26 cellular contexts compared by ENCODE assay signal in the genomic region with DNA sequence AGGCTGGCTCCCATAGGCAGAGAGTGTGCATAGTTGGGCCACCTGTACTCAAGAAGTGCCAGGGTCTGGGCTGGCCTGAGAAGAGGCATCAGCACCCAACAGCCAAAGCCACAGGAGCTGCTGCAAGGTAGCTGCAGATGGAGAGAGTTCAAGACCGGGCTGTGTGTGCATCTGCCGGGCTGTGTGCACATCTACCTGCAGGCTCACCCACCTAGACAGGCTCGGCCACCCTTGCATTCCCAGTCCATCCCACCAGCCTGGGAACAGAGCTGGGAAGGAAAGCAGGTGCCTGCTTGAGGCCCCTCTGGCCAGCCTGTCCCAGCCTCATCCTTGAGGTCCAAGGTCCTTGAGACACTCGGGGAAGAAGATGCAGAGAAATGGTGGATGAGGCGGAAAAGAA.
DNase-seq lines count a peak whose midpoint lies in the region; ATAC-seq and TF ChIP-seq lines count a peak whose summit lies in the region.
"Had no signal": no experiment of that assay in that cellular context is flagged by ENCODE, and none has a peak within 500 bp of the region (broad histone marks: within the 10 kb centered on the region; RNA-seq: fewer than 3 reads in every experiment).

No MANE protein-coding gene starts in this region.

- H3K9ac ChIP-seq in neural progenitor cell = no peak overlapping the region
- H3K9ac ChIP-seq: BLaER1 had no signal

- H3K4me2 ChIP-seq in neural progenitor cell = no peak overlapping the region
- H3K4me2 ChIP-seq: BLaER1 had no signal

- no peaks in the 10 kb centered on the region for H3K27me3 ChIP-seq in heart right ventricle
- no peaks in the 10 kb centered on the region for H3K27me3 ChIP-seq in neural progenitor cell
- H3K27me3 ChIP-seq in ascending aorta = no peaks in the 10 kb centered on the region
- H3K27me3 ChIP-seq: BE2C, BLaER1 had no signal

- ATAC-seq in heart right ventricle = no peak
- ATAC-seq: GM12878 had no signal

- no peak overlapping the region for H3K4me3 ChIP-seq in heart right ventricle
- H3K4me3 ChIP-seq in neural progenitor cell = no peak overlapping the region
- H3K4me3 ChIP-seq in ascending aorta = no peak overlapping the region
- H3K4me3 ChIP-seq: BLaER1, GM12878 had no signal

- TF ChIP-seq CTCF in heart right ventricle (IDR thresholded peaks at IDR 0.05) (no peak), neural progenitor cell (IDR thresholded peaks at IDR 0.05) (no peak), ascending aorta (IDR thresholded peaks at IDR 0.05) (no peak)

- DNase-seq in cardiac septum (ENCODE audit: low spot score) (peak; percentile 66), heart right ventricle (no peak), mesenteric fat pad (ENCODE audit: low spot score) (peak; percentile 76), neural progenitor cell (ENCODE audit: low spot score) (no peak), posterior vena cava (ENCODE audit: low spot score) (peak; percentile 50), midbrain (lab: John Stamatoyannopoulos, UW) (no peak), ascending aorta (ENCODE audit: low spot score in 2 of 2) (no peak), SKM-1 (lab: John Stamatoyannopoulos, UW; ENCODE audit: unreplicated experiment) (no peak)
- DNase-seq: 8988T; ACHN; BE2C; C1 segment of cervical spinal cord; CD4-positive, alpha-beta memory T cell; CD4-positive, CD25-positive, alpha-beta regulatory T cell; CD8-positive, alpha-beta memory T cell; COR-L47; DMS 273 treated with DMSO at 0.1 percent for 48 hours; DMS153; DMS53; DMS79; DND-41; EL; GDM1 had no signal

- no peak overlapping the region for H3K27ac ChIP-seq in heart right ventricle
- no peak overlapping the region for H3K27ac ChIP-seq in neural progenitor cell
- H3K27ac ChIP-seq in ascending aorta = no peak overlapping the region
- H3K27ac ChIP-seq: BLaER1 had no signal

- H3K36me3 Mint-ChIP-seq in neural progenitor cell = no peaks in the 10 kb centered on the region
- H3K36me3 Mint-ChIP-seq: CD14-positive monocyte; CD4-positive, alpha-beta memory T cell; CD4-positive, CD25-positive, alpha-beta regulatory T cell; CD8-positive, alpha-beta memory T cell had no signal

- peaks cover 2% of the 10 kb centered on the region for H3K9me3 Mint-ChIP-seq in neural progenitor cell

- H3K36me3 ChIP-seq in heart right ventricle (no peaks in the 10 kb centered on the region), neural progenitor cell (no peaks in the 10 kb centered on the region), ascending aorta (no peaks in the 10 kb centered on the region)
- H3K36me3 ChIP-seq: BE2C, BLaER1 had no signal

- H2AFZ ChIP-seq in neural progenitor cell (replicated peaks) = no peak overlapping the region

- no peak overlapping the region for H3K4me3 Mint-ChIP-seq in neural progenitor cell
- H3K4me3 Mint-ChIP-seq: CD14-positive monocyte; CD4-positive, alpha-beta memory T cell; CD4-positive, CD25-positive, alpha-beta regulatory T cell; CD8-positive, alpha-beta memory T cell had no signal

- H3K27me3 Mint-ChIP-seq in neural progenitor cell (ENCODE audit: insufficient read depth, low read depth) = peaks cover 4% of the 10 kb centered on the region
- H3K27me3 Mint-ChIP-seq: CD4-positive, alpha-beta memory T cell; CD4-positive, CD25-positive, alpha-beta regulatory T cell had no signal

- no peaks in the 10 kb centered on the region for H3K79me2 ChIP-seq in neural progenitor cell (ENCODE audit: low read depth)

- intact Hi-C loops in cardiac septum (cut with DNase I) = no loop called here
- intact Hi-C loops in heart right ventricle (cut with DNase I) = no loop called here
- intact Hi-C loops in posterior vena cava (cut with DNase I) = no loop called here
- intact Hi-C loops in ascending aorta (cut with DNase I) = no loop called here

- WGBS in heart right ventricle, 2 donors = 85 to 87% methylated on average over 5 of the region's 5 CpGs

- peak overlapping the region; percentile 69 for H3K27ac Mint-ChIP-seq in neural progenitor cell
- H3K27ac Mint-ChIP-seq: CD4-positive, alpha-beta memory T cell; CD4-positive, CD25-positive, alpha-beta regulatory T cell; CD8-positive, alpha-beta memory T cell had no signal

- H3K4me1 ChIP-seq in heart right ventricle (peaks cover 0 to 12% (median 5%) of the 10 kb centered on the region in 9 donors), neural progenitor cell (no peaks in the 10 kb centered on the region), ascending aorta (no peaks in the 10 kb centered on the region)
- H3K4me1 ChIP-seq: BE2C had no signal

- no peaks in the 10 kb centered on the region for H3F3A ChIP-seq in neural progenitor cell (ENCODE audit: low read depth)

- H3K9me3 ChIP-seq in heart right ventricle (peaks cover 0 to 8% (median 0%) of the 10 kb centered on the region in 11 donors), neural progenitor cell (ENCODE audit: low read depth) (no peaks in the 10 kb centered on the region), ascending aorta (no peaks in the 10 kb centered on the region)
- H3K9me3 ChIP-seq: BE2C had no signal

- peaks cover 2% of the 10 kb centered on the region for H3K4me1 Mint-ChIP-seq in neural progenitor cell
- H3K4me1 Mint-ChIP-seq: CD14-positive monocyte; CD4-positive, alpha-beta memory T cell; CD4-positive, CD25-positive, alpha-beta regulatory T cell; CD8-positive, alpha-beta memory T cell had no signal

- H4K20me1 ChIP-seq in neural progenitor cell (ENCODE audit: low read depth) = no peaks in the 10 kb centered on the region
- H4K20me1 ChIP-seq: BLaER1 had no signal

Comparison
In these comparisons a context has a peak if more than half of its experiments do, and no peak if none do; other contexts are left out.
1. DNase-seq: peak in cardiac septum (single experiment), mesenteric fat pad (single experiment) and posterior vena cava (single experiment); none in heart right ventricle (0 of 2), neural progenitor cell (single experiment), midbrain (single experiment), ascending aorta (0 of 2) and SKM-1 (single experiment).